In genomic region chr5:172454355-172455086, GRCh38 we compare ENCODE assay signal across 8 cellular contexts. TPM values are rescaled to one million over a fixed set of nuclear protein-coding genes. Genes with fewer than 3 reads are reported as not detected.
DNase-seq lines count a peak whose midpoint lies in the region; ATAC-seq and TF ChIP-seq lines count a peak whose summit lies in the region.

TSS of gene SH3PXD2B (minus strand) at chr5:172454525. CDS start at chr5:172454352, 173 bp downstream.

- peak within 1 kb of the TSS; percentile 68 for H3K4me3 ChIP-seq in MG63
- peak within 1 kb of the TSS; percentile 78 for H3K4me3 ChIP-seq in lung

- H3K9me3 ChIP-seq in MG63 (no peaks in the 10 kb centered on the region), lung (ENCODE audit: control insufficient read depth in 2 of 2, insufficient read depth in 1 of 2, low read length in 1 of 2) (no peaks in the 10 kb centered on the region)

- H3K4me1 Mint-ChIP-seq in activated CD4-positive, alpha-beta T cell treated with anti-CD3 and anti-CD28 coated beads, Interleukin-2, amount 10 ng/mL, durations not matched to agents 7 days and 5 days = peaks cover 12% of the 10 kb centered on the region
- H3K4me1 Mint-ChIP-seq in effector memory CD8-positive, alpha-beta T cell (ENCODE audit: low read depth in 2 of 2) = peaks cover 11 to 12% of the 10 kb centered on the region in 2 donors

- ATAC-seq in effector memory CD8-positive, alpha-beta T cell (replicated peaks) = peak; percentile 88
- ATAC-seq in lung (ENCODE audit: insufficient read depth, low FRiP score) = peak; percentile 22

- peak within 1 kb of the TSS; percentile 3 for H3K27ac Mint-ChIP-seq in activated CD4-positive, alpha-beta T cell treated with anti-CD3 and anti-CD28 coated beads, Interleukin-2, amount 10 ng/mL, durations not matched to agents 7 days and 5 days
- peak within 1 kb of the TSS in 1 of 2 donors; percentile 70 for H3K27ac Mint-ChIP-seq in effector memory CD8-positive, alpha-beta T cell

- peak within 1 kb of the TSS; percentile 52 to 76 for H3K27ac ChIP-seq in lung (ENCODE audit: low read depth in 1 of 2, low read length in 1 of 2)

- no peaks in the 10 kb centered on the region for H3K36me3 Mint-ChIP-seq in activated CD4-positive, alpha-beta T cell treated with anti-CD3 and anti-CD28 coated beads, Interleukin-2, amount 10 ng/mL, durations not matched to agents 7 days and 5 days (ENCODE audit: low read depth)
- H3K36me3 Mint-ChIP-seq in effector memory CD8-positive, alpha-beta T cell (ENCODE audit: insufficient read depth) = peaks cover 3% of the 10 kb centered on the region

- H3K36me3 ChIP-seq in MG63 = peaks cover 14% of the 10 kb centered on the region
- H3K36me3 ChIP-seq in lung (ENCODE audit: control insufficient read depth in 2 of 2, insufficient read depth in 2 of 2, low read length in 2 of 2) = no peaks in the 10 kb centered on the region

- POLR2A ChIA-PET in activated CD4-positive, alpha-beta T cell treated with anti-CD3 and anti-CD28 coated beads, Interleukin-2, amount 10 ng/mL, durations not matched to agents 7 days and 5 days (lab: Charles Lee) = no interaction called here

- TF ChIP-seq CTCF in lung (IDR thresholded peaks at IDR 0.05; ENCODE audit: control extremely low read depth, extremely low read depth) = no peak

- H3K9me3 Mint-ChIP-seq in activated CD4-positive, alpha-beta T cell treated with anti-CD3 and anti-CD28 coated beads, Interleukin-2, amount 10 ng/mL, durations not matched to agents 7 days and 5 days = no peaks in the 10 kb centered on the region
- H3K9me3 Mint-ChIP-seq in effector memory CD8-positive, alpha-beta T cell = no peaks in the 10 kb centered on the region

- H3K4me3 Mint-ChIP-seq in activated CD4-positive, alpha-beta T cell treated with anti-CD3 and anti-CD28 coated beads, Interleukin-2, amount 10 ng/mL, durations not matched to agents 7 days and 5 days = peak within 1 kb of the TSS; percentile 71
- peak within 1 kb of the TSS; percentile 86 for H3K4me3 Mint-ChIP-seq in effector memory CD8-positive, alpha-beta T cell

- WGBS in lung, 2 donors = 3 to 8% methylated on average over 44 to 88 of the region's 90 CpGs

- CTCF ChIA-PET in activated CD4-positive, alpha-beta T cell treated with anti-CD3 and anti-CD28 coated beads, Interleukin-2, amount 10 ng/mL, durations not matched to agents 7 days and 5 days (lab: Charles Lee) = no interaction called here

- peaks cover 40% of the 10 kb centered on the region for H3K27me3 Mint-ChIP-seq in activated CD4-positive, alpha-beta T cell treated with anti-CD3 and anti-CD28 coated beads, Interleukin-2, amount 10 ng/mL, durations not matched to agents 7 days and 5 days
- H3K27me3 Mint-ChIP-seq in effector memory CD8-positive, alpha-beta T cell = peaks cover 50 to 65% of the 10 kb centered on the region in 2 donors

- DNase-seq in NCI-H1436 (lab: John Stamatoyannopoulos, UW) (peak; percentile 16), NCI-H1436 treated with DMSO at 0.1 percent for 48 hours (lab: John Stamatoyannopoulos, UW) (no peak), MG63 (peak; percentile 88), lung (ENCODE audit: low spot score) (no peak), OCI-M1 (lab: John Stamatoyannopoulos, UW) (no peak)
- DNase-seq in activated CD4-positive, alpha-beta T cell treated with anti-CD3 and anti-CD28 coated beads, Interleukin-2, amount 10 ng/mL, durations not matched to agents 7 days and 5 days = peak; percentile 29
- DNase-seq in effector memory CD8-positive, alpha-beta T cell = peak in 2 of 3 experiments; percentile 21 to 42
- peak; percentile 35 for DNase-seq in stimulated activated CD8-positive, alpha-beta memory T cell treated with anti-CD3 and anti-CD28 coated beads, Interleukin-4, amount 100 ng/mL, for 24 hours (ENCODE audit: low read depth)

- no peaks in the 10 kb centered on the region for H3K27me3 ChIP-seq in MG63
- H3K27me3 ChIP-seq in lung (ENCODE audit: control insufficient read depth, insufficient read depth) = no peaks in the 10 kb centered on the region

- H3K4me1 ChIP-seq in lung (ENCODE audit: control insufficient read depth in 2 of 2, insufficient read depth in 2 of 2, low read length in 2 of 2) = peaks cover 0 to 11% of the 10 kb centered on the region in 2 donors

RNA-seq across cellular contexts. Expression of gene SH3PXD2B, which starts in this region (rescaled TPM):
- total RNA-seq in MG63 (2014; rRNA removed; shearing (Covaris generic); ENCODE audit: low replicate concordance) = 4.4 and 15.2 TPM in 2 replicates
- total RNA-seq in activated CD4-positive, alpha-beta T cell treated with anti-CD3 and anti-CD28 coated beads, Interleukin-2, amount 10 ng/mL, durations not matched to agents 7 days and 5 days = under 1 TPM; 0.33 to 0.35 TPM
- total RNA-seq in lung = 10 to 100 TPM; 13.0 to 56.0 TPM
- polyA plus RNA-seq in lung = 10 to 100 TPM in 1 of 2 donors, 1 to 10 TPM in 1; 8.0 to 29.7 TPM

Comparison
In these comparisons a context has a peak if more than half of its experiments do, and no peak if none do; other contexts are left out.
1. DNase-seq: peak in NCI-H1436 (single experiment), MG63 (single experiment), effector memory CD8-positive, alpha-beta T cell (2 of 3) and stimulated activated CD8-positive, alpha-beta memory T cell treated with anti-CD3 and anti-CD28 coated beads, Interleukin-4, amount 100 ng/mL, for 24 hours (single experiment); none in NCI-H1436 treated with DMSO at 0.1 percent for 48 hours (single experiment), lung (single experiment) and OCI-M1 (single experiment).
2. Peak in DNase-seq in activated CD4-positive, alpha-beta T cell treated with anti-CD3 and anti-CD28 coated beads, Interleukin-2, amount 10 ng/mL, durations not matched to agents 7 days and 5 days; RNA of the gene not detected or under 1 TPM.